In genomic region chr11:67347964-67348749, GRCh38 we compare ENCODE assay signal across 1 cellular context.
TF ChIP-seq lines count a peak whose summit lies in the region.

No MANE protein-coding gene starts in this region.

TF ChIP-seq in K562, 482 proteins besides CTCF, POLR2A, EP300 and RAD21 (continued from another document and continues in another):
- TF ChIP-seq SOX6 (IDR thresholded peaks at IDR 0.05) (peak; percentile 97), TCF7L2 (IDR thresholded peaks at IDR 0.05; ENCODE audit: low read depth, low read length) (no peak), ZNF24 (IDR thresholded peaks at IDR 0.05) (peak; percentile 16; the same call in 1 of the 2 replicates), GATA2 (CRISPR knock-in tag; IDR thresholded peaks at IDR 0.05) (peak; percentile 86), BACH1 (tag; IDR thresholded peaks at IDR 0.05) (0 out of 2 replicates have a peak, but pooled peaks have one; percentile 34), BCOR (IDR thresholded peaks at IDR 0.05) (peak; percentile 43; the same call in 1 of the 2 replicates), ETV1 (tag; conservative IDR thresholded peaks at IDR 0.05; ENCODE audit: low read depth) (peak; percentile 36; the same call in 1 of the 2 replicates), ATF3 (IDR thresholded peaks at IDR 0.05) (0 out of 2 replicates have a peak, but pooled peaks have one; percentile 22), ATF3 (CRISPR knock-in tag; conservative IDR thresholded peaks at IDR 0.05) (no peak), HIVEP1 (CRISPR knock-in tag; IDR thresholded peaks at IDR 0.05) (0 out of 2 replicates have a peak, but pooled peaks have one; percentile 59), NR4A1 (CRISPR knock-in tag; IDR thresholded peaks at IDR 0.05) (no peak), NR4A1 (tag; IDR thresholded peaks at IDR 0.05) (peak; percentile 86), CBFA2T2 (conservative IDR thresholded peaks at IDR 0.05) (peak; percentile 99), CREB3 (tag; conservative IDR thresholded peaks at IDR 0.05; ENCODE audit: low read depth) (peak; percentile 75), L3MBTL2 (IDR thresholded peaks at IDR 0.05) (0 out of 2 replicates have a peak, but pooled peaks have one; percentile 29), CHD7 (IDR thresholded peaks at IDR 0.05; ENCODE audit: low read depth, low read length) (no peak), GMEB1 (CRISPR knock-in tag; IDR thresholded peaks at IDR 0.05) (peak; percentile 40; the same call in 1 of the 2 replicates), ZBTB17 (CRISPR knock-in tag; IDR thresholded peaks at IDR 0.05) (peak; percentile 48; the same call in 1 of the 2 replicates), KAT7 (CRISPR knock-in tag; IDR thresholded peaks at IDR 0.05; ENCODE audit: borderline replicate concordance) (no peak), ZKSCAN8 (CRISPR knock-in tag; IDR thresholded peaks at IDR 0.05) (0 out of 2 replicates have a peak, but pooled peaks have one; percentile 39), SNIP1 (IDR thresholded peaks at IDR 0.05; ENCODE audit: low read depth) (no peak), LCOR (CRISPR knock-in tag; IDR thresholded peaks at IDR 0.05) (0 out of 2 replicates have a peak, but pooled peaks have one; percentile 41), COPS2 (conservative IDR thresholded peaks at IDR 0.05) (no peak), ARID1B (IDR thresholded peaks at IDR 0.05) (peak; percentile 97), ATF1 (CRISPR knock-in tag; IDR thresholded peaks at IDR 0.05) (no peak), ATF1 (tag; IDR thresholded peaks at IDR 0.05) (peak; percentile 33; the same call in 1 of the 2 replicates), NCOR1 (IDR thresholded peaks at IDR 0.05) (peak; percentile 96), ARID2 (IDR thresholded peaks at IDR 0.05) (no peak), PTBP1 (IDR thresholded peaks at IDR 0.05; ENCODE audit: low read depth, low read length) (no peak), FOXA3 (CRISPR knock-in tag; conservative IDR thresholded peaks at IDR 0.05 in 1 of 2, IDR thresholded peaks at IDR 0.05 in 1 of 2) (peak; percentile 51 to 94; a peak in 2 of 4 replicates), SMARCA4 (IDR thresholded peaks at IDR 0.05) (peak; percentile 91), MYBL2 (IDR thresholded peaks at IDR 0.05; ENCODE audit: low read depth) (no peak), MYBL2 (CRISPR knock-in tag; IDR thresholded peaks at IDR 0.05; ENCODE audit: borderline replicate concordance) (no peak)
- TF ChIP-seq, protein P1, sequence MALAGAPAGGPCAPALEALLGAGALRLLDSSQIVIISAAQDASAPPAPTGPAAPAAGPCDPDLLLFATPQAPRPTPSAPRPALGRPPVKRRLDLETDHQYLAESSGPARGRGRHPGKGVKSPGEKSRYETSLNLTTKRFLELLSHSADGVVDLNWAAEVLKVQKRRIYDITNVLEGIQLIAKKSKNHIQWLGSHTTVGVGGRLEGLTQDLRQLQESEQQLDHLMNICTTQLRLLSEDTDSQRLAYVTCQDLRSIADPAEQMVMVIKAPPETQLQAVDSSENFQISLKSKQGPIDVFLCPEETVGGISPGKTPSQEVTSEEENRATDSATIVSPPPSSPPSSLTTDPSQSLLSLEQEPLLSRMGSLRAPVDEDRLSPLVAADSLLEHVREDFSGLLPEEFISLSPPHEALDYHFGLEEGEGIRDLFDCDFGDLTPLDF (CRISPR knock-in tag; IDR thresholded peaks at IDR 0.05) = no peak
- TF ChIP-seq, protein P2, sequence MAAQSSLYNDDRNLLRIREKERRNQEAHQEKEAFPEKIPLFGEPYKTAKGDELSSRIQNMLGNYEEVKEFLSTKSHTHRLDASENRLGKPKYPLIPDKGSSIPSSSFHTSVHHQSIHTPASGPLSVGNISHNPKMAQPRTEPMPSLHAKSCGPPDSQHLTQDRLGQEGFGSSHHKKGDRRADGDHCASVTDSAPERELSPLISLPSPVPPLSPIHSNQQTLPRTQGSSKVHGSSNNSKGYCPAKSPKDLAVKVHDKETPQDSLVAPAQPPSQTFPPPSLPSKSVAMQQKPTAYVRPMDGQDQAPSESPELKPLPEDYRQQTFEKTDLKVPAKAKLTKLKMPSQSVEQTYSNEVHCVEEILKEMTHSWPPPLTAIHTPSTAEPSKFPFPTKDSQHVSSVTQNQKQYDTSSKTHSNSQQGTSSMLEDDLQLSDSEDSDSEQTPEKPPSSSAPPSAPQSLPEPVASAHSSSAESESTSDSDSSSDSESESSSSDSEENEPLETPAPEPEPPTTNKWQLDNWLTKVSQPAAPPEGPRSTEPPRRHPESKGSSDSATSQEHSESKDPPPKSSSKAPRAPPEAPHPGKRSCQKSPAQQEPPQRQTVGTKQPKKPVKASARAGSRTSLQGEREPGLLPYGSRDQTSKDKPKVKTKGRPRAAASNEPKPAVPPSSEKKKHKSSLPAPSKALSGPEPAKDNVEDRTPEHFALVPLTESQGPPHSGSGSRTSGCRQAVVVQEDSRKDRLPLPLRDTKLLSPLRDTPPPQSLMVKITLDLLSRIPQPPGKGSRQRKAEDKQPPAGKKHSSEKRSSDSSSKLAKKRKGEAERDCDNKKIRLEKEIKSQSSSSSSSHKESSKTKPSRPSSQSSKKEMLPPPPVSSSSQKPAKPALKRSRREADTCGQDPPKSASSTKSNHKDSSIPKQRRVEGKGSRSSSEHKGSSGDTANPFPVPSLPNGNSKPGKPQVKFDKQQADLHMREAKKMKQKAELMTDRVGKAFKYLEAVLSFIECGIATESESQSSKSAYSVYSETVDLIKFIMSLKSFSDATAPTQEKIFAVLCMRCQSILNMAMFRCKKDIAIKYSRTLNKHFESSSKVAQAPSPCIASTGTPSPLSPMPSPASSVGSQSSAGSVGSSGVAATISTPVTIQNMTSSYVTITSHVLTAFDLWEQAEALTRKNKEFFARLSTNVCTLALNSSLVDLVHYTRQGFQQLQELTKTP (IDR thresholded peaks at IDR 0.05; ENCODE audit: low read depth in 1 of 2, partially characterized antibody in 2 of 2) = peak in 1 of 2 experiments; percentile 88
- TF ChIP-seq, protein P3, sequence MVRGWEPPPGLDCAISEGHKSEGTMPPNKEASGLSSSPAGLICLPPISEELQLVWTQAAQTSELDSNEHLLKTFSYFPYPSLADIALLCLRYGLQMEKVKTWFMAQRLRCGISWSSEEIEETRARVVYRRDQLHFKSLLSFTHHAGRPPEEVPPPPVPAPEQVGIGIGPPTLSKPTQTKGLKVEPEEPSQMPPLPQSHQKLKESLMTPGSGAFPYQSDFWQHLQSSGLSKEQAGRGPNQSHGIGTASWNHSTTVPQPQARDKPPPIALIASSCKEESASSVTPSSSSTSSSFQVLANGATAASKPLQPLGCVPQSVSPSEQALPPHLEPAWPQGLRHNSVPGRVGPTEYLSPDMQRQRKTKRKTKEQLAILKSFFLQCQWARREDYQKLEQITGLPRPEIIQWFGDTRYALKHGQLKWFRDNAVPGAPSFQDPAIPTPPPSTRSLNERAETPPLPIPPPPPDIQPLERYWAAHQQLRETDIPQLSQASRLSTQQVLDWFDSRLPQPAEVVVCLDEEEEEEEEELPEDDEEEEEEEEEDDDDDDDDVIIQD (CRISPR knock-in tag; IDR thresholded peaks at IDR 0.05) = no peak
- TF ChIP-seq, protein P4, sequence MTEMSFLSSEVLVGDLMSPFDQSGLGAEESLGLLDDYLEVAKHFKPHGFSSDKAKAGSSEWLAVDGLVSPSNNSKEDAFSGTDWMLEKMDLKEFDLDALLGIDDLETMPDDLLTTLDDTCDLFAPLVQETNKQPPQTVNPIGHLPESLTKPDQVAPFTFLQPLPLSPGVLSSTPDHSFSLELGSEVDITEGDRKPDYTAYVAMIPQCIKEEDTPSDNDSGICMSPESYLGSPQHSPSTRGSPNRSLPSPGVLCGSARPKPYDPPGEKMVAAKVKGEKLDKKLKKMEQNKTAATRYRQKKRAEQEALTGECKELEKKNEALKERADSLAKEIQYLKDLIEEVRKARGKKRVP (CRISPR knock-in tag; IDR thresholded peaks at IDR 0.05) = no peak
- TF ChIP-seq, protein P5, sequence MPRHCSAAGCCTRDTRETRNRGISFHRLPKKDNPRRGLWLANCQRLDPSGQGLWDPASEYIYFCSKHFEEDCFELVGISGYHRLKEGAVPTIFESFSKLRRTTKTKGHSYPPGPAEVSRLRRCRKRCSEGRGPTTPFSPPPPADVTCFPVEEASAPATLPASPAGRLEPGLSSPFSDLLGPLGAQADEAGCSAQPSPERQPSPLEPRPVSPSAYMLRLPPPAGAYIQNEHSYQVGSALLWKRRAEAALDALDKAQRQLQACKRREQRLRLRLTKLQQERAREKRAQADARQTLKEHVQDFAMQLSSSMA (CRISPR knock-in tag; IDR thresholded peaks at IDR 0.05) = no peak
